In the genomic region with DNA sequence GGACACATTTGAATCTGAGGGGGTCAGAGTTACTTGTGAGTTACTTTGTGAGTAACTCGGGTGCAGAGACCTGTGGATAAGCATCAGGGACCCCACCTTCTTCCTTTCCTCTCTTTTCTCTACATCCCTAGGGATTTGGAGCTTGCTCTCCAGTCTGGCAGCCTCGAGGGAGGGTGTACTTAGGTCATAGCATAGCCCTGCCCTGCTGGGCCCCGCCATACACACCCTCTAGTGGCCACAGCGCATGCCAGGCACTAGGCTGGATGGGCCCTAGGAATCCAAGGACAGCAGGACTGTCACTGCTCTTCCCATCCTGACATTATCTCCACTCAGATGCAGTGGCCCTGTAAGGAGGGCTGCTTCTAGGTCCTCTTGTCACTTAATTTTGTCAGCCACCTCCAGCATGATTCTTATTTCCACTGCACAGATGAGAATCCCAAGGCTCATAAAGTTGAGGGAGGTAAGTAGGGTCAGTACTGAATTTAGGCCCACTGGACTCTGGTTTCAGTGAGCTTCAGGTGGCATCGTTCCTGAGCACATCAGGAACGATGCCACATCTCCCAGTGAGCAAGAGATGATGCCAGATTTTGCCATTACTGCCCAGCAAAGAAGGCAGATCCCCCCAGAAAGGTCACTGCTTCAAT, we compare ENCODE assay signal across 8 cellular contexts. TPM values are rescaled to one million over a fixed set of nuclear protein-coding genes. Genes with fewer than 3 reads are reported as not detected.
DNase-seq lines count a peak whose midpoint lies in the region; ATAC-seq and TF ChIP-seq lines count a peak whose summit lies in the region.

No MANE protein-coding gene starts in this region.

- no peaks in the 10 kb centered on the region for H3K79me2 ChIP-seq in KMS-11 (ENCODE audit: insufficient read depth, low read depth)

- no peaks in the 10 kb centered on the region for H3K27me3 Mint-ChIP-seq in progenitor cell of endocrine pancreas

- no peak overlapping the region for H2AFZ ChIP-seq in KMS-11 (ENCODE audit: low read depth)

- H3K27ac ChIP-seq in KMS-11, result no peak overlapping the region
- no peak overlapping the region for H3K27ac ChIP-seq in foreskin keratinocyte

- H3K9ac ChIP-seq in KMS-11, result no peak overlapping the region

- H3K4me2 ChIP-seq in KMS-11, result no peak overlapping the region

- H3K9me3 Mint-ChIP-seq in progenitor cell of endocrine pancreas (ENCODE audit: low read depth), result no peaks in the 10 kb centered on the region

- DNase-seq in DMS153 (lab: John Stamatoyannopoulos, UW) (peak; percentile 32), DMS153 treated with DMSO at 0.1 percent for 48 hours (lab: John Stamatoyannopoulos, UW; ENCODE audit: unreplicated experiment) (no peak), T1000 (lab: John Stamatoyannopoulos, UW) (peak; percentile 57), foreskin keratinocyte (peak in 1 of 2 donors; percentile 27), progenitor cell of endocrine pancreas (ENCODE audit: low spot score, unreplicated experiment) (peak; percentile 50), activated gamma-delta T cell treated with Interleukin-2 at 50 U/mL for 16 hours (no peak)

- H3K4me1 Mint-ChIP-seq in progenitor cell of endocrine pancreas (ENCODE audit: low read depth), result peaks cover 7% of the 10 kb centered on the region

- no peak overlapping the region for H3K4me3 Mint-ChIP-seq in progenitor cell of endocrine pancreas (ENCODE audit: low read depth)

- peaks cover 5% of the 10 kb centered on the region for H3K4me1 ChIP-seq in KMS-11 (ENCODE audit: low read depth, poor library complexity, severe bottlenecking)
- H3K4me1 ChIP-seq in foreskin keratinocyte, result peaks cover 3% of the 10 kb centered on the region

- H3K27me3 ChIP-seq in KMS-11 (ENCODE audit: insufficient read depth, low read depth), result no peaks in the 10 kb centered on the region
- peaks cover 14% of the 10 kb centered on the region for H3K27me3 ChIP-seq in foreskin keratinocyte

- H3K36me3 ChIP-seq in KMS-11 (ENCODE audit: insufficient read depth), result no peaks in the 10 kb centered on the region

- no peak overlapping the region for H3K4me3 ChIP-seq in KMS-11 (IDR thresholded peaks at IDR 0.05; ENCODE audit: insufficient read depth, low read depth, low read length)

- H3K36me3 Mint-ChIP-seq in progenitor cell of endocrine pancreas (ENCODE audit: insufficient read depth), result no peaks in the 10 kb centered on the region

- no peaks in the 10 kb centered on the region for H4K20me1 ChIP-seq in KMS-11 (ENCODE audit: insufficient read depth)

- TF ChIP-seq CTCF in KMS-11 (conservative IDR thresholded peaks at IDR 0.05; ENCODE audit: low read depth, low read length) (peak; percentile 47; the same call in 1 of the 2 replicates), foreskin keratinocyte (conservative IDR thresholded peaks at IDR 0.05) (peak; percentile 68), progenitor cell of endocrine pancreas (IDR thresholded peaks at IDR 0.05; ENCODE audit: unreplicated experiment) (peak; percentile 78)

- H3K27ac Mint-ChIP-seq in progenitor cell of endocrine pancreas, result no peak overlapping the region

- no peak for ATAC-seq in foreskin keratinocyte
- no peak for ATAC-seq in HG03565 (IDR thresholded peaks at IDR 0.05; ENCODE audit: unreplicated experiment)

RNA-seq across cellular contexts. Expression of a gene that starts 3.6 kb away (rescaled TPM):
- 0.10 TPM in 1 of 2 replicates, not detected in the other for total RNA-seq in foreskin keratinocyte
- polyA plus RNA-seq in foreskin keratinocyte, result 0.02 and 0.03 TPM in 2 replicates
- total RNA-seq in progenitor cell of endocrine pancreas, result 35.5 and 38.9 TPM in 2 replicates

Comparison
In these comparisons a context has a peak if more than half of its experiments do, and no peak if none do; other contexts are left out.
1. DNase-seq: peak in DMS153 (single experiment), T1000 (single experiment) and progenitor cell of endocrine pancreas (single experiment); none in DMS153 treated with DMSO at 0.1 percent for 48 hours (single experiment) and activated gamma-delta T cell treated with Interleukin-2 at 50 U/mL for 16 hours (single experiment).
2. RNA of a gene that starts 3.6 kb away (total RNA-seq): 35.5 to 38.9 TPM in progenitor cell of endocrine pancreas; 0.10 TPM in foreskin keratinocyte; every median in the first group is over 10 times any median in the second.
3. Peak in every context shown above with its lines, with median percentiles within 50 percentile points of each other: CTCF ChIP-seq.